8 cellular contexts compared by ENCODE assay signal in genomic region chr2:73071452-73072399, GRCh38.
DNase-seq lines count a peak whose midpoint lies in the region; ATAC-seq and TF ChIP-seq lines count a peak whose summit lies in the region.

TSS of gene SFXN5 (minus strand) at chr2:73071712. CDS start at chr2:73071705, 7 bp downstream.

- H3K36me3 Mint-ChIP-seq in central memory CD8-positive, alpha-beta T cell (ENCODE audit: insufficient read depth), result peaks cover 16% of the 10 kb centered on the region

- peak within 1 kb of the TSS; percentile 92 for H3K27ac Mint-ChIP-seq in central memory CD8-positive, alpha-beta T cell (ENCODE audit: low read depth)

- H3K4me1 Mint-ChIP-seq in central memory CD8-positive, alpha-beta T cell, result peaks cover 28% of the 10 kb centered on the region

- peak; percentile 70 for TF ChIP-seq POLR2A in GM18951 (IDR thresholded peaks at IDR 0.05; ENCODE audit: extremely low read depth, insufficient read depth, insufficient read length)

- DNase-seq in AG08396 (ENCODE audit: low spot score) (peak; percentile 91), NCI-H345 treated with DMSO at 0.1 percent for 48 hours (lab: John Stamatoyannopoulos, UW; ENCODE audit: unreplicated experiment) (peak; percentile 81), iris pigment epithelial cell (ENCODE audit: low read depth) (peak; percentile 93)
- DNase-seq in activated CD4-positive, CD25-positive, alpha-beta regulatory T cell (lab: John Stamatoyannopoulos, UW), result peak; percentile 72 to 81 (median 76)
- peak; percentile 81 to 83 for DNase-seq in central memory CD8-positive, alpha-beta T cell (ENCODE audit: low spot score in 2 of 2)
- DNase-seq in stimulated activated CD4-positive, alpha-beta T cell treated with anti-CD3 and anti-CD28 coated beads, Interleukin-12 subunit alpha, Interleukin-12 subunit beta, amount 100 ng/mL, for 4 hours, result peak; percentile 82

- ATAC-seq in HG03196 (IDR thresholded peaks at IDR 0.05; ENCODE audit: unreplicated experiment), result peak; percentile 67
- ATAC-seq in central memory CD8-positive, alpha-beta T cell (replicated peaks; ENCODE audit: extremely low read depth, poor library complexity, severe bottlenecking), result peak; percentile 80

- in situ Hi-C loops in GM18951 (cut with MboI; ENCODE audit: low sequenced_read_pairs, unreplicated experiment), result no loop called here

- no peaks in the 10 kb centered on the region for H3K27me3 Mint-ChIP-seq in central memory CD8-positive, alpha-beta T cell

- H3K4me3 Mint-ChIP-seq in central memory CD8-positive, alpha-beta T cell, result peak within 1 kb of the TSS; percentile 93

- H3K9me3 Mint-ChIP-seq in central memory CD8-positive, alpha-beta T cell, result no peaks in the 10 kb centered on the region

Comparison
In these comparisons a context has a peak if more than half of its experiments do, and no peak if none do; other contexts are left out.
1. Peak in every context shown above with its lines: DNase-seq and ATAC-seq.